In the genomic region with DNA sequence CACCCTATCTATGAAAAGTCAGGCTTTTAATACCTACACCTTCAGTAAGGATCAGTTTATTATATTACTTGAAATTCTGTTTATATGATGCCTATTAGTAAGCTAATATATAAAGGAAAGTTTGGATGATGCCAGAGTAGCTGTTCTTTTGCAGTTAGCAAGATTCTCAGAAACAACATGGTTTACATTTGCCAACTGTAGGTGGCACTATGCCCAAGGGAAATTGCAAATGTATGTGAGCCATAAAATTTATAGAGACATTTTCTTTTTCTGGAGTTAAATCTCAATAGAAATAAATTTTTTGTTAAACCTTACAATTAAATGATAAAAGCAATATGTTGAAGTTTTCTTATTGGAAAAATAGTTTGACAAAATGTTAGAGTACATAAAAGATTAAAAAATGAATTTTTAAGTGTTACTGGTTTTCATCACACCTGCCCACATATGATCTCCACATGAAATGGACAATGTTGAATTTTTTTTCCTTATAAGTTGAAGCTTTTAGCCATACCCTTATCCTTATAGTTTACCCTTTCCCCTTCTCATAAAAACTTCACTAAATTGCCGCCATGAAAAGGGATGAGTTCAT, we compare ENCODE assay signal across 8 cellular contexts. TPM values are rescaled to one million over a fixed set of nuclear protein-coding genes. Genes with fewer than 3 reads are reported as not detected.
DNase-seq lines count a peak whose midpoint lies in the region; ATAC-seq, FAIRE-seq and TF ChIP-seq lines count a peak whose summit lies in the region.

No MANE protein-coding gene starts in this region.

- WGBS in stomach, 5 donors: 77 to 89% (median 81%) methylated on average over 1 of the region's 1 CpG

- H3K36me3 ChIP-seq in PC-9 (ENCODE audit: low read depth) (no peaks in the 10 kb centered on the region), astrocyte (ENCODE audit: insufficient read depth, low read length) (no peaks in the 10 kb centered on the region), stomach (no peaks in the 10 kb centered on the region)

- no peak overlapping the region for H3K4me3 ChIP-seq in PC-9
- no peak overlapping the region for H3K4me3 ChIP-seq in astrocyte (ENCODE audit: insufficient read depth, low read depth, low read length)
- H3K4me3 ChIP-seq in stomach: no peak overlapping the region

- H3K27ac ChIP-seq in PC-9 (no peak overlapping the region), astrocyte (ENCODE audit: low read depth, low read length) (no peak overlapping the region), stomach (no peak overlapping the region)

- no peaks in the 10 kb centered on the region for H3F3A ChIP-seq in PC-9 (ENCODE audit: insufficient read depth, low read depth)

- intact Hi-C loops in PC-9 (cut with micrococcal nuclease; ENCODE audit: unreplicated experiment): loop anchor here (2.0 kb wide), 2 partner anchors 293 to 625 kb away; no protein-coding TSS in a partner anchor
- intact Hi-C loops in stomach (cut with DNase I; ENCODE audit: low total_unique reads): no loop called here

- no peaks in the 10 kb centered on the region for H3K9me3 Mint-ChIP-seq in astrocyte (ENCODE audit: unreplicated experiment)

- H3K9me2 ChIP-seq in PC-9 (ENCODE audit: insufficient read depth): no peaks in the 10 kb centered on the region

- no peak for FAIRE-seq in astrocyte (lab: Jason Lieb, UNC)

- no peak for TF ChIP-seq EP300 in stomach (IDR thresholded peaks at IDR 0.05)

- H2AFZ ChIP-seq in PC-9 (no peak overlapping the region), astrocyte (ENCODE audit: low read depth, low read length) (no peak overlapping the region)

- H3K27me3 Mint-ChIP-seq in astrocyte (ENCODE audit: low read depth, unreplicated experiment): no peaks in the 10 kb centered on the region

- H3K9me3 ChIP-seq in PC-9 (ENCODE audit: insufficient read depth, low read depth): no peaks in the 10 kb centered on the region
- no peaks in the 10 kb centered on the region for H3K9me3 ChIP-seq in astrocyte (ENCODE audit: insufficient read depth, low read depth, low read length)
- H3K9me3 ChIP-seq in stomach: no peaks in the 10 kb centered on the region

- H3K4me1 Mint-ChIP-seq in astrocyte (ENCODE audit: low read depth, unreplicated experiment): no peaks in the 10 kb centered on the region

- peak; percentile 82 for DNase-seq in DMS53 (lab: John Stamatoyannopoulos, UW)
- DNase-seq in HT1080 (ENCODE audit: low read depth): peak; percentile 22
- peak; percentile 20 to 64 for DNase-seq in PC-9
- DNase-seq in astrocyte (ENCODE audit: low read depth): peak; percentile 16
- DNase-seq in kidney glomerular epithelial cell (lab: John Stamatoyannopoulos, UW): peak; percentile 42
- peak; percentile 1 for DNase-seq in stimulated activated naive CD4-positive, alpha-beta T cell treated with Interleukin-2 at 50 U/mL for 16 hours (lab: John Stamatoyannopoulos, UW)
- DNase-seq in stomach: no peak

- H3K4me2 ChIP-seq in PC-9 (no peak overlapping the region), astrocyte (ENCODE audit: low read length) (no peak overlapping the region)

- TF ChIP-seq CTCF in PC-9 (conservative IDR thresholded peaks at IDR 0.05) (peak; percentile 94), astrocyte (IDR thresholded peaks at IDR 0.05; ENCODE audit: insufficient read depth, low read depth, low read length) (peak; percentile 56), stomach (IDR thresholded peaks at IDR 0.05) (peak in 3 of 7 experiments; percentile 19 to 44 (median 29))

- CTCF ChIA-PET in PC-9 (lab: Charles Lee): interaction anchor here (0.5 to 2.2 kb wide), 2 partner anchors 293 to 300 kb away, joined by 3 to 20 read pairs; no protein-coding TSS in a partner anchor

- ATAC-seq in GM21619 (IDR thresholded peaks at IDR 0.05; ENCODE audit: unreplicated experiment): no peak

- H3K4me1 ChIP-seq in PC-9 (replicated peaks; ENCODE audit: insufficient read depth): no peaks in the 10 kb centered on the region
- no peaks in the 10 kb centered on the region for H3K4me1 ChIP-seq in astrocyte (ENCODE audit: insufficient read depth, low read length)
- no peaks in the 10 kb centered on the region for H3K4me1 ChIP-seq in stomach

- no peaks in the 10 kb centered on the region for H3K36me3 Mint-ChIP-seq in astrocyte (ENCODE audit: low read depth, unreplicated experiment)

- no TSS peak for BruUV-seq in PC-9 (replicated peaks; lab: Mats Ljungman, UMichigan)

- POLR2A ChIA-PET in PC-9 (lab: Charles Lee; ENCODE audit: unreplicated experiment): no interaction called here

- H3K79me2 ChIP-seq in PC-9 (ENCODE audit: low read depth) (no peaks in the 10 kb centered on the region), astrocyte (ENCODE audit: insufficient read depth, low read length) (no peaks in the 10 kb centered on the region)

- no peak for TF ChIP-seq POLR2A in stomach (IDR thresholded peaks at IDR 0.05)

- H3K27me3 ChIP-seq in PC-9 (ENCODE audit: insufficient read depth, low read depth): no peaks in the 10 kb centered on the region
- H3K27me3 ChIP-seq in astrocyte (ENCODE audit: insufficient read depth, low read length): no peaks in the 10 kb centered on the region
- no peaks in the 10 kb centered on the region for H3K27me3 ChIP-seq in stomach

- no peak overlapping the region for H3K4me3 Mint-ChIP-seq in astrocyte (ENCODE audit: unreplicated experiment)

- H3K9ac ChIP-seq in astrocyte (ENCODE audit: low read length): no peak overlapping the region

- no peak overlapping the region for H3K27ac Mint-ChIP-seq in astrocyte (ENCODE audit: unreplicated experiment)

- H4K20me1 ChIP-seq in PC-9 (ENCODE audit: insufficient read depth) (no peaks in the 10 kb centered on the region), astrocyte (ENCODE audit: insufficient read depth, low read length) (no peaks in the 10 kb centered on the region)

RNA-seq across cellular contexts. Expression of a gene that starts 32.1 kb away (rescaled TPM):
- total RNA-seq in HT1080 (2014; rRNA removed; shearing (Covaris generic)): 4.7 and 5.8 TPM in 2 replicates
- polyA plus RNA-seq in HT1080 (2015; cell fraction: cytosol; rRNA removed): 5.3 TPM in 2 replicates
- polyA plus RNA-seq in HT1080 (2015; cell fraction: nucleus; rRNA removed): 3.0 and 4.0 TPM in 2 replicates
- total RNA-seq in PC-9 (2021) (3.2 and 3.3 TPM in 2 replicates), astrocyte (1.7 and 2.8 TPM in 2 replicates), stomach (under 1 TPM in 1 of 5 donors, not detected in 4; 0.55 TPM)
- polyA plus RNA-seq in stomach: under 1 TPM in 1 of 3 donors, not detected in 2; 0.35 TPM

RNA-seq across cellular contexts. Expression of a gene that starts 48.5 kb away (rescaled TPM):
- not detected in 2 replicates for total RNA-seq in HT1080 (2014; rRNA removed; shearing (Covaris generic))
- polyA plus RNA-seq in HT1080 (2015; cell fraction: cytosol; rRNA removed): not detected in 2 replicates
- not detected in 2 replicates for polyA plus RNA-seq in HT1080 (2015; cell fraction: nucleus; rRNA removed)
- total RNA-seq in PC-9 (2021): not detected in 2 replicates
- total RNA-seq in astrocyte: not detected in 2 replicates
- total RNA-seq in stomach: not detected
- not detected for polyA plus RNA-seq in stomach
